In the genomic region with DNA sequence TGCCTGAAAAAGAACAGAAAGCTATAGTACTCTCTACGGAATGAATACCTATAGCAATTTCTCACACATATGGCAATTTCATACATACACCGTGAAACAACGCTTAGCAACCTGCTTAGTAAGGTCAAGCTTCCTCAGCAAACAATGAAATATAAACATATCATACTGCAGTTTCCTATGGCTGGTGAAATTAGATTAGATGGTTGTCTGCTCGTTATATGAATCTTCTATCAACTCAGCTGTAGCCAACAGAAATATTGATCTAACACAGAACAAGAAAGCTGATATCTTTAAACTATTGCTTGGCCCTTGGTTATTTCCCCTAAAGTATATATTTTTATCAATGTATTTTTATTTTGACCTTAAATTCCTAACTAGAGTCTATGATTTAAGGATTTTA, we compare ENCODE assay signal across 23 cellular contexts.
DNase-seq lines count a peak whose midpoint lies in the region; ATAC-seq lines count a peak whose summit lies in the region.
"Had no signal": no experiment of that assay in that cellular context is flagged by ENCODE, and none has a peak within 500 bp of the region (broad histone marks: within the 10 kb centered on the region; RNA-seq: fewer than 3 reads in every experiment).

No MANE protein-coding gene starts in this region.

- H3K9me3 Mint-ChIP-seq in activated naive CD4-positive, alpha-beta T cell treated with anti-CD3 and anti-CD28 coated beads, Interleukin-2, amount 50 U/mL, for 72 hours, result no peaks in the 10 kb centered on the region
- H3K9me3 Mint-ChIP-seq: T-helper 1 cell treated with Interleukin-12 subunit alpha and Interleukin-12 subunit beta and Interleukin-4 antibody, amounts not matched to agents 30 μg/mL and 1 μg/mL, for 36 hours had no signal

- H3K36me3 Mint-ChIP-seq in activated naive CD4-positive, alpha-beta T cell treated with anti-CD3 and anti-CD28 coated beads, Interleukin-2, amount 50 U/mL, for 72 hours, result no peaks in the 10 kb centered on the region

- DNase-seq in NCI-H510A treated with DMSO at 0.1 percent for 48 hours (lab: John Stamatoyannopoulos, UW), result peak; percentile 43
- DNase-seq in NCI-H510A (lab: John Stamatoyannopoulos, UW), result no peak
- peak; percentile 78 for DNase-seq in SK-N-DZ (ENCODE audit: low spot score)
- DNase-seq in dermis blood vessel endothelial cell, result peak; percentile 7
- no peak for DNase-seq in activated naive CD4-positive, alpha-beta T cell treated with anti-CD3 and anti-CD28 coated beads, Interleukin-2, amount 50 U/mL, for 72 hours (ENCODE audit: low spot score in 2 of 2)
- no peak for DNase-seq in caudate nucleus (lab: John Stamatoyannopoulos, UW)
- DNase-seq: AML-193; CD4-positive, alpha-beta T cell; DMS79 treated with DMSO at 0.1 percent for 48 hours; GF-D8; HCEC 1CT; Karpas-422; NCI-H1694; NCI-H2029 treated with DMSO at 0.1 percent for 48 hours; NCI-H2227 treated with DMSO at 0.1 percent for 48 hours; NCI-H524; SW 1271 had no signal

- ATAC-seq in activated naive CD4-positive, alpha-beta T cell treated with anti-CD3 and anti-CD28 coated beads, Interleukin-2, amount 50 U/mL, for 72 hours, result no peak
- ATAC-seq in GM21367 (IDR thresholded peaks at IDR 0.05; ENCODE audit: unreplicated experiment), result no peak
- ATAC-seq: A549, Panc1 had no signal

- no peak overlapping the region for H3K27ac Mint-ChIP-seq in activated naive CD4-positive, alpha-beta T cell treated with anti-CD3 and anti-CD28 coated beads, Interleukin-2, amount 50 U/mL, for 72 hours
- H3K27ac Mint-ChIP-seq: CD4-positive, alpha-beta T cell; T-helper 1 cell treated with Interleukin-12 subunit alpha and Interleukin-12 subunit beta and Interleukin-4 antibody, amounts not matched to agents 30 μg/mL and 1 μg/mL, for 36 hours had no signal

- no peak overlapping the region for H3K27ac ChIP-seq in caudate nucleus (ENCODE audit: low read depth, low read length)
- H3K27ac ChIP-seq: A549; BLaER1 treated with 17β-estradiol and CSF1 and Interleukin-3, amounts not matched to agents 10 nM and 100 nM; RWPE1 had no signal

Comparison
In these comparisons a context has a peak if more than half of its experiments do, and no peak if none do; other contexts are left out.
1. DNase-seq: peak in NCI-H510A treated with DMSO at 0.1 percent for 48 hours (single experiment), SK-N-DZ (single experiment) and dermis blood vessel endothelial cell (single experiment); none in NCI-H510A (single experiment), activated naive CD4-positive, alpha-beta T cell treated with anti-CD3 and anti-CD28 coated beads, Interleukin-2, amount 50 U/mL, for 72 hours (0 of 2) and caudate nucleus (0 of 61).